1 cellular context compared by ENCODE assay signal in the genomic region with DNA sequence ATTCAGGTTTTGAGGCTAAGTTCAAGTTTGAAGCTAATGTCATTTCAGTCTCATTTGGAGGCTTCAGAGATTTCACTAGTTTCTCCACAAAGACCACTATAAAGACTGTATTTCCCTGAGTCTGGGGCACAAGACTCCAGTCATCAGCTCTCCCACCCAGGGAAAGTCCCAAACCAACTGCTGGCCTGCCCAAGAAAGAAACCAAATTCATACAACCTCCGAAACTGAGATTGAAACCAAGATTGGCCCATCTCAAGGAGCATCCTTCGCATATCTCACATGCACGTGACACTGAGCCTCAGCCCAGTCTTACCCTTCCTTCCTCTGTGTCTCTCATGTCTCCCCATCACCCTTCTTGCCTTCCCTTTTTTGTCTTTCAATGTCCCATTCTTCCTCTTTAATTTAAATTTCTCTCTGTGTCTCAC.
TF ChIP-seq lines count a peak whose summit lies in the region.

No MANE protein-coding gene starts in this region.

TF ChIP-seq in GM12878, 131 proteins besides CTCF, POLR2A, EP300 and RAD21 (continued from another document):
- peak; percentile 99 to 100 for TF ChIP-seq BHLHE40 (IDR thresholded peaks at IDR 0.05; ENCODE audit: borderline replicate concordance in 1 of 2, low read depth in 2 of 2, low read length in 1 of 2)
- TF ChIP-seq MYB (IDR thresholded peaks at IDR 0.05; ENCODE audit: borderline replicate concordance, low read depth, low read length), result peak; percentile 82; the same call in 1 of the 2 replicates
- TF ChIP-seq SREBF1 (IDR thresholded peaks at IDR 0.05; ENCODE audit: low read length), result no peak
- no peak for TF ChIP-seq PAX8 (IDR thresholded peaks at IDR 0.05)
- TF ChIP-seq, protein P1, sequence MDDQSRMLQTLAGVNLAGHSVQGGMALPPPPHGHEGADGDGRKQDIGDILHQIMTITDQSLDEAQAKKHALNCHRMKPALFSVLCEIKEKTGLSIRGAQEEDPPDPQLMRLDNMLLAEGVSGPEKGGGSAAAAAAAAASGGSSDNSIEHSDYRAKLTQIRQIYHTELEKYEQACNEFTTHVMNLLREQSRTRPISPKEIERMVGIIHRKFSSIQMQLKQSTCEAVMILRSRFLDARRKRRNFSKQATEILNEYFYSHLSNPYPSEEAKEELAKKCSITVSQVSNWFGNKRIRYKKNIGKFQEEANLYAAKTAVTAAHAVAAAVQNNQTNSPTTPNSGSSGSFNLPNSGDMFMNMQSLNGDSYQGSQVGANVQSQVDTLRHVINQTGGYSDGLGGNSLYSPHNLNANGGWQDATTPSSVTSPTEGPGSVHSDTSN (IDR thresholded peaks at IDR 0.05; ENCODE audit: insufficient replicate concordance, low read depth, low read length), result no peak
- TF ChIP-seq PAX5 (IDR thresholded peaks at IDR 0.05; ENCODE audit: borderline replicate concordance, low read depth, low read length), result peak; percentile 81
- TF ChIP-seq MEF2A (IDR thresholded peaks at IDR 0.05; ENCODE audit: insufficient read depth, low read depth, low read length), result peak; percentile 61; the same call in 1 of the 2 replicates
- peak; percentile 83; the same call in 1 of the 2 replicates for TF ChIP-seq ZBED1 (IDR thresholded peaks at IDR 0.05; ENCODE audit: borderline replicate concordance)
- no peak for TF ChIP-seq TCF3 (IDR thresholded peaks at IDR 0.05; ENCODE audit: borderline replicate concordance, insufficient read depth, low read depth, low read length)
- TF ChIP-seq, protein P2, sequence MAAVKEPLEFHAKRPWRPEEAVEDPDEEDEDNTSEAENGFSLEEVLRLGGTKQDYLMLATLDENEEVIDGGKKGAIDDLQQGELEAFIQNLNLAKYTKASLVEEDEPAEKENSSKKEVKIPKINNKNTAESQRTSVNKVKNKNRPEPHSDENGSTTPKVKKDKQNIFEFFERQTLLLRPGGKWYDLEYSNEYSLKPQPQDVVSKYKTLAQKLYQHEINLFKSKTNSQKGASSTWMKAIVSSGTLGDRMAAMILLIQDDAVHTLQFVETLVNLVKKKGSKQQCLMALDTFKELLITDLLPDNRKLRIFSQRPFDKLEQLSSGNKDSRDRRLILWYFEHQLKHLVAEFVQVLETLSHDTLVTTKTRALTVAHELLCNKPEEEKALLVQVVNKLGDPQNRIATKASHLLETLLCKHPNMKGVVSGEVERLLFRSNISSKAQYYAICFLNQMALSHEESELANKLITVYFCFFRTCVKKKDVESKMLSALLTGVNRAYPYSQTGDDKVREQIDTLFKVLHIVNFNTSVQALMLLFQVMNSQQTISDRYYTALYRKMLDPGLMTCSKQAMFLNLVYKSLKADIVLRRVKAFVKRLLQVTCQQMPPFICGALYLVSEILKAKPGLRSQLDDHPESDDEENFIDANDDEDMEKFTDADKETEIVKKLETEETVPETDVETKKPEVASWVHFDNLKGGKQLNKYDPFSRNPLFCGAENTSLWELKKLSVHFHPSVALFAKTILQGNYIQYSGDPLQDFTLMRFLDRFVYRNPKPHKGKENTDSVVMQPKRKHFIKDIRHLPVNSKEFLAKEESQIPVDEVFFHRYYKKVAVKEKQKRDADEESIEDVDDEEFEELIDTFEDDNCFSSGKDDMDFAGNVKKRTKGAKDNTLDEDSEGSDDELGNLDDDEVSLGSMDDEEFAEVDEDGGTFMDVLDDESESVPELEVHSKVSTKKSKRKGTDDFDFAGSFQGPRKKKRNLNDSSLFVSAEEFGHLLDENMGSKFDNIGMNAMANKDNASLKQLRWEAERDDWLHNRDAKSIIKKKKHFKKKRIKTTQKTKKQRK (IDR thresholded peaks at IDR 0.05; ENCODE audit: low read depth, low read length), result no peak
- TF ChIP-seq SUZ12 (IDR thresholded peaks at IDR 0.05; ENCODE audit: unreplicated experiment), result no peak
- peak; percentile 67 for TF ChIP-seq MEF2B (IDR thresholded peaks at IDR 0.05; ENCODE audit: partially characterized antibody, poor library complexity, severe bottlenecking)
- peak; percentile 83 for TF ChIP-seq IRF4 (IDR thresholded peaks at IDR 0.05; ENCODE audit: low read depth, low read length)
- TF ChIP-seq TBL1XR1 (IDR thresholded peaks at IDR 0.05; ENCODE audit: low read depth, low read length), result peak; percentile 86
- TF ChIP-seq TAF1 (IDR thresholded peaks at IDR 0.05; ENCODE audit: borderline replicate concordance, low read depth, low read length), result 0 out of 2 replicates have a peak, but pooled peaks have one; percentile 15
- TF ChIP-seq ETV6 (conservative IDR thresholded peaks at IDR 0.05 in 1 of 2, IDR thresholded peaks at IDR 0.05 in 1 of 2; ENCODE audit: borderline replicate concordance in 1 of 2, low read depth in 1 of 2), result peak in 1 of 2 experiments; percentile 96; a peak in 2 of 4 replicates
- TF ChIP-seq STAT3 (IDR thresholded peaks at IDR 0.05; ENCODE audit: low read depth, low read length), result no peak
- no peak for TF ChIP-seq SMAD5 (IDR thresholded peaks at IDR 0.05; ENCODE audit: low read depth)
- no peak for TF ChIP-seq CHD4 (IDR thresholded peaks at IDR 0.05)
- TF ChIP-seq IKZF1 (conservative IDR thresholded peaks at IDR 0.05), result peak; percentile 95
- TF ChIP-seq ZNF384 (IDR thresholded peaks at IDR 0.05; ENCODE audit: borderline replicate concordance, low read depth, low read length), result no peak
- TF ChIP-seq CHD1 (IDR thresholded peaks at IDR 0.05; ENCODE audit: low read depth, low read length), result no peak
- TF ChIP-seq SIN3A (IDR thresholded peaks at IDR 0.05; ENCODE audit: low read depth, low read length), result no peak
- TF ChIP-seq HDAC6 (IDR thresholded peaks at IDR 0.05; ENCODE audit: unreplicated experiment), result no peak
- no peak for TF ChIP-seq NR2C2 (IDR thresholded peaks at IDR 0.05; ENCODE audit: borderline replicate concordance, control insufficient read depth, insufficient read length, low read depth)
- no peak for TF ChIP-seq STAT1 (conservative IDR thresholded peaks at IDR 0.05)
